In the genomic region with DNA sequence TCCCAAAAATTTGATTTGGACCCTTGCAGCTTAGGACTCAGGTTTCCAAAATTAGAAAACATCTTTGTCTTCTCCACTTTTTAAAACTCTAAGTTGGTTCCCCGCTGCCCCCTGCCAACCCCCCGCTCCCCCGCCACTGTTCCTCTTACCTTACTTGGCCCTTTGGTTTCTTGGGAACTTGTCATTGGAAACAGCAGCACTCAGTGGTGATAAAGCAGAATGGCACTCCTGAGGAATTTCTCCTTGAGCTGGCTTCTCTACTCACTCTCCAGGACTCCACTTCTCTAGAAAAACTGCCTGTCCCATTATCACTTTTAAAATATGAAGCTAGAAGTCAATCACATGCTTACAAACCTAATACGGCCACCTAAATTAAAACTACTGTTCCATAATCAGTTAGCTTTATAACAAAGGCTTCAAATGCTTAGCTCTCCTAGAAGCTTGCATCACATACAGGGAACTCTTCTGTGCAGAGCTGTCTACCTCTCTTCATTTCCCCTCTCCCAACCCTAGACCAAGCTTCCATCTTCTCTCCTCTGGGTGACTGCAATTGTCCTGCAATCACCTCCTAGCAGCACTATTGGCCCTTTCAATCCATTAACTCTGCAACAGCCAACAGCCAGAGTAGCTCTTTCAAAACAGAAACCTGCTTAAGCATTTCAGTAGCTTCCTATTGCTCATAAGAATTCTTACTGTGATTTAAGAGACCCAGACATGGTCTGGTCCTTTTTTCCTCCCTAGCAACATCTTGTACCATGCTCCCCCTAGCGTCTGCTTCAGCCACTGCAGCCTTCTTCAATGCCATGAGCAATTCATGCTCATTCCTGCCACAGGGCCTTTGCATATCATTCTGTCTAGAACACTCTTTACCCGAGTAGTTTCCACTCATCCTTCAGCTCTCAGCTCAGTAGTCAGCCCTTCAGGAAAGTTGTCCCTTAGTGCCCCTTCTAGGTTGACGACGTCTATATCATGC, we compare ENCODE assay signal across 9 cellular contexts. TPM values are rescaled to one million over a fixed set of nuclear protein-coding genes. Genes with fewer than 3 reads are reported as not detected.
DNase-seq lines count a peak whose midpoint lies in the region; ATAC-seq and TF ChIP-seq lines count a peak whose summit lies in the region.
"Had no signal": no experiment of that assay in that cellular context is flagged by ENCODE, and none has a peak within 500 bp of the region (broad histone marks: within the 10 kb centered on the region; RNA-seq: fewer than 3 reads in every experiment).

No MANE protein-coding gene starts in this region.

- H4K20me1 ChIP-seq in DOHH2 (ENCODE audit: control insufficient read depth, insufficient read depth, low read depth, low read length): no peaks in the 10 kb centered on the region

- H3K79me2 ChIP-seq in DOHH2 (ENCODE audit: control insufficient read depth, low read length): no peaks in the 10 kb centered on the region

- H3K9me3 ChIP-seq in DOHH2 (ENCODE audit: control insufficient read depth, insufficient read depth, low read length) (no peaks in the 10 kb centered on the region), HUES64 (ENCODE audit: insufficient read depth, low read depth, low read length) (no peaks in the 10 kb centered on the region), aorta (ENCODE audit: control insufficient read depth, low read length) (no peaks in the 10 kb centered on the region)

- H3F3A ChIP-seq in DOHH2 (ENCODE audit: control insufficient read depth, insufficient read depth): no peaks in the 10 kb centered on the region

- no peak overlapping the region for H3K4me2 ChIP-seq in DOHH2 (ENCODE audit: low read length)

- no peak overlapping the region for H3K4me3 ChIP-seq in DOHH2 (ENCODE audit: low read length)
- no peak overlapping the region for H3K4me3 ChIP-seq in HUES64 (ENCODE audit: low read length)
- no peak overlapping the region for H3K4me3 ChIP-seq in aorta (ENCODE audit: low read length in 2 of 2)

- 54% methylated on average over 8 of the region's 8 CpGs for WGBS in HUES64
- 30 to 36% methylated on average over 8 of the region's 8 CpGs for WGBS in aorta, 2 donors

- DNase-seq in SK-N-DZ (ENCODE audit: low spot score) (peak; percentile 69), Right ventricle myocardium superior (peak; percentile 76), progenitor cell of endocrine pancreas (ENCODE audit: low spot score, unreplicated experiment) (peak; percentile 41), aorta (peak; percentile 82 to 88)
- DNase-seq in activated naive CD4-positive, alpha-beta T cell treated with anti-CD3 and anti-CD28 coated beads, Interleukin-2, amount 50 U/mL, for 16 hours: peak; percentile 74

- H3K4me1 Mint-ChIP-seq in progenitor cell of endocrine pancreas (ENCODE audit: low read depth): peaks cover 7% of the 10 kb centered on the region

- H3K27me3 Mint-ChIP-seq in progenitor cell of endocrine pancreas: no peaks in the 10 kb centered on the region
- H3K27me3 Mint-ChIP-seq: dendritic cell treated with granulocyte-macrophage colony-stimulating factor and Interleukin-4, amounts not matched to agents 40 ng/mL and 50 ng/mL, for 4 days had no signal

- TF ChIP-seq CTCF in DOHH2 (IDR thresholded peaks at IDR 0.05; ENCODE audit: low read depth, low read length, poor library complexity, severe bottlenecking) (peak; percentile 91), progenitor cell of endocrine pancreas (IDR thresholded peaks at IDR 0.05; ENCODE audit: unreplicated experiment) (peak; percentile 69)

- ATAC-seq in GM21515 (IDR thresholded peaks at IDR 0.05; ENCODE audit: unreplicated experiment) (peak; percentile 86), Right ventricle myocardium superior (ENCODE audit: poor library complexity) (peak; percentile 81), aorta (ENCODE audit: low FRiP score) (peak; percentile 77)

- H3K9me3 Mint-ChIP-seq in progenitor cell of endocrine pancreas (ENCODE audit: low read depth): no peaks in the 10 kb centered on the region
- H3K9me3 Mint-ChIP-seq: dendritic cell treated with granulocyte-macrophage colony-stimulating factor and Interleukin-4, amounts not matched to agents 40 ng/mL and 50 ng/mL, for 4 days had no signal

- no peaks in the 10 kb centered on the region for H3K9me2 ChIP-seq in DOHH2 (replicated peaks; ENCODE audit: control insufficient read depth, low read length)

- no peak overlapping the region for H3K27ac Mint-ChIP-seq in progenitor cell of endocrine pancreas
- H3K27ac Mint-ChIP-seq: dendritic cell treated with granulocyte-macrophage colony-stimulating factor and Interleukin-4, amounts not matched to agents 40 ng/mL and 50 ng/mL, for 4 days had no signal

- no peaks in the 10 kb centered on the region; the same call in 1 of the 2 replicates for H3K27me3 ChIP-seq in DOHH2 (ENCODE audit: control insufficient read depth, low read length)
- no peaks in the 10 kb centered on the region for H3K27me3 ChIP-seq in HUES64 (ENCODE audit: insufficient read depth, low read length)
- H3K27me3 ChIP-seq in aorta (ENCODE audit: control insufficient read depth in 1 of 2, insufficient read depth in 2 of 2, low read length in 1 of 2): no peaks in the 10 kb centered on the region

- intact Hi-C loops in Right ventricle myocardium superior (cut with DNase I) (no loop called here), aorta (cut with DNase I) (loop anchor here in 1 of 2 donors (5.0 kb wide), 1 partner anchor 293 kb away; no protein-coding TSS in a partner anchor)

- no peak overlapping the region for H3K9ac ChIP-seq in HUES64 (ENCODE audit: low read depth, low read length)

- H3K36me3 Mint-ChIP-seq in progenitor cell of endocrine pancreas (ENCODE audit: insufficient read depth): no peaks in the 10 kb centered on the region

- no peaks in the 10 kb centered on the region for H3K36me3 ChIP-seq in DOHH2 (ENCODE audit: control insufficient read depth, low read length)
- no peaks in the 10 kb centered on the region for H3K36me3 ChIP-seq in HUES64 (ENCODE audit: insufficient read depth, low read length)
- H3K36me3 ChIP-seq in aorta (ENCODE audit: control insufficient read depth in 1 of 2, insufficient read depth in 2 of 2, low read length in 1 of 2): no peaks in the 10 kb centered on the region

- H3K27ac ChIP-seq in DOHH2 (ENCODE audit: low read depth, low read length) (no peak overlapping the region), HUES64 (ENCODE audit: low read depth, low read length) (peak overlapping the region; percentile 12; the same call in 1 of the 2 replicates), aorta (ENCODE audit: low read depth in 1 of 2, low read length in 2 of 2) (no peak overlapping the region)

- no peaks in the 10 kb centered on the region for H3K4me1 ChIP-seq in DOHH2 (ENCODE audit: control insufficient read depth, low read length)
- H3K4me1 ChIP-seq in HUES64 (ENCODE audit: insufficient read depth, low read length): peaks cover 29% of the 10 kb centered on the region
- no peaks in the 10 kb centered on the region for H3K4me1 ChIP-seq in aorta (ENCODE audit: control insufficient read depth in 1 of 2, insufficient read depth in 2 of 2, low read length in 2 of 2)

- H3K4me3 Mint-ChIP-seq in progenitor cell of endocrine pancreas (ENCODE audit: low read depth): no peak overlapping the region
- H3K4me3 Mint-ChIP-seq: dendritic cell treated with granulocyte-macrophage colony-stimulating factor and Interleukin-4, amounts not matched to agents 40 ng/mL and 50 ng/mL, for 4 days had no signal

RNA-seq across cellular contexts. Expression of gene PLEKHM3, which starts 15.2 kb away (rescaled TPM):
- 2.4 TPM for polyA plus RNA-seq in HUES64 (2013, experiment 1 of 2)
- 3.1 TPM for polyA plus RNA-seq in HUES64 (2013, experiment 2 of 2)
- polyA plus RNA-seq in SK-N-DZ (2014; cell fraction: cytosol; rRNA removed): 6.6 and 6.9 TPM in 2 replicates
- polyA plus RNA-seq in SK-N-DZ (2014; cell fraction: nucleus; rRNA removed): 3.1 and 5.9 TPM in 2 replicates
- 12.5 TPM for total RNA-seq in Right ventricle myocardium superior
- 18.0 and 19.2 TPM in 2 replicates for total RNA-seq in progenitor cell of endocrine pancreas
- 10 to 100 TPM; 12.4 to 18.9 TPM for total RNA-seq in aorta
- 1 to 10 TPM; 2.8 to 6.3 TPM for polyA plus RNA-seq in aorta
